ENCODE assay signal across 8 cellular contexts in genomic region chr11:7931168-7931567, GRCh38. TPM values are rescaled to one million over a fixed set of nuclear protein-coding genes. Genes with fewer than 3 reads are reported as not detected.
"Had no signal": no experiment of that assay in that cellular context is flagged by ENCODE, and none has a peak within 500 bp of the region (broad histone marks: within the 10 kb centered on the region; RNA-seq: fewer than 3 reads in every experiment).

Gene OR10A6, minus strand, starts transcription at chr11:7931268. Its CDS starts 2,606 bp downstream, at chr11:7928662.

- H3K27ac Mint-ChIP-seq: GM23338, H9 had no signal

- H3K4me3 Mint-ChIP-seq: GM23338, H9 had no signal

- H3K4me1 Mint-ChIP-seq: GM23338, H9 had no signal

- DNase-seq: H9, HCEC 1CT, IMR-90, KG1 had no signal

RNA-seq across cellular contexts. Expression of gene OR10A6, which starts in this region (rescaled TPM):
- total RNA-seq: GM23338, H4, H9, HT-29, IMR-90, K562 had no signal
